25 cellular contexts compared by ENCODE assay signal in the genomic region with DNA sequence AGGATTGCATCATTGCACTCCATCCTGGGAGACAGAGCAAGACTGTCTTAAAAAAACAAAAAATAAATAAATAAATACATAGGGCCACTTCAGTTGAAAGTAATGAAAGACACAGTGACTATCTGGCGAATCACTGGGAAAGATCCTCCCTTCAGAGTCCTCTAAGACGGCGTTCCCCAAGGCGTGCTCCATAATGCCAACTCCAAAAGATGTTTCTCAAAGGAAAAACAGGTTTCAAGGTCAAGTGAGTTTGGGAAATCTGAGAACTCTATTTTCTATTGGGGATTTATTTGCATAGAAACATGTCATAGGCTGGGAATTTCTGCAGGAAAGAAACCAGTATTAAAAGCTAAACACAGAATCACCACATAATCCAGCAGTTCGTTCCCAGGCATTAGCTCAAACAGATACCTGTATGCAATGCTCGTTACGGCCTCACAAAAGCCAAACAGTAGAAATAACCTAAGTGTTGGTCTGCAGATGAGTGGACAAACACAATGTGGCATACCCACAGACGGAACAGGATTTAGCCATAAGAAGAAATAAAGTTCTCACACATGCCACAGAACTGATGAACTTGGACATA. TPM values are rescaled to one million over a fixed set of nuclear protein-coding genes. Genes with fewer than 3 reads are reported as not detected.
DNase-seq lines count a peak whose midpoint lies in the region; ATAC-seq and TF ChIP-seq lines count a peak whose summit lies in the region.
"Had no signal": no experiment of that assay in that cellular context is flagged by ENCODE, and none has a peak within 500 bp of the region (broad histone marks: within the 10 kb centered on the region; RNA-seq: fewer than 3 reads in every experiment).

No MANE protein-coding gene starts in this region.

- TF ChIP-seq EP300 in suprapubic skin (IDR thresholded peaks at IDR 0.05) = no peak

- 87% methylated on average over 8 of the region's 8 CpGs for WGBS in suprapubic skin

- intact Hi-C loops in natural killer cell (cut with micrococcal nuclease) = no loop called here
- intact Hi-C loops in tibial artery (cut with DNase I; ENCODE audit: low total_unique reads) = no loop called here

- H3K4me3 ChIP-seq in RWPE2 (ENCODE audit: severe bottlenecking) (no peak overlapping the region), suprapubic skin (no peak overlapping the region), tibial artery (no peak overlapping the region)
- H3K4me3 ChIP-seq: BLaER1, lung, transverse colon had no signal

- no peaks in the 10 kb centered on the region for H3K9me3 Mint-ChIP-seq in natural killer cell
- no peaks in the 10 kb centered on the region for H3K9me3 Mint-ChIP-seq in natural killer cell treated with Interleukin-12 subunit alpha and Interleukin-12 subunit beta and Interleukin-15 and Interleukin-18, amount 100 ng/mL, for 72 hours
- H3K9me3 Mint-ChIP-seq: activated T-cell treated with anti-CD3 and anti-CD28 coated beads, Interleukin-2, amount 50 U/mL, for 72 hours; central memory CD8-positive, alpha-beta T cell; IgD-negative memory B cell had no signal

- H3K36me3 ChIP-seq in RWPE2 (ENCODE audit: low read depth) (peaks cover 89% of the 10 kb centered on the region), suprapubic skin (peaks cover 68% of the 10 kb centered on the region), tibial artery (peaks cover 34 to 97% (median 71%) of the 10 kb centered on the region in 3 donors)

- H3K4me1 Mint-ChIP-seq in natural killer cell = peaks cover 47 to 48% of the 10 kb centered on the region in 2 donors
- peaks cover 41 to 47% of the 10 kb centered on the region in 2 donors for H3K4me1 Mint-ChIP-seq in natural killer cell treated with Interleukin-12 subunit alpha and Interleukin-12 subunit beta and Interleukin-15 and Interleukin-18, amount 100 ng/mL, for 72 hours (ENCODE audit: low read depth in 2 of 2)

- peak overlapping the region; percentile 2 for H3K4me3 Mint-ChIP-seq in natural killer cell
- no peak overlapping the region for H3K4me3 Mint-ChIP-seq in natural killer cell treated with Interleukin-12 subunit alpha and Interleukin-12 subunit beta and Interleukin-15 and Interleukin-18, amount 100 ng/mL, for 72 hours
- H3K4me3 Mint-ChIP-seq: activated CD4-positive, alpha-beta T cell treated with anti-CD3 and anti-CD28 coated beads for 36 hours; activated T-cell treated with anti-CD3 and anti-CD28 coated beads, Interleukin-2, amount 50 U/mL, for 72 hours; central memory CD8-positive, alpha-beta T cell had no signal

- ATAC-seq in natural killer cell = no peak
- no peak for ATAC-seq in natural killer cell treated with Interleukin-12 subunit alpha and Interleukin-12 subunit beta and Interleukin-15 and Interleukin-18, amount 100 ng/mL, for 72 hours
- ATAC-seq in RWPE2 (ENCODE audit: low read depth) = peak; percentile 56; the same call in 2 of the 3 replicates
- ATAC-seq: activated CD4-positive, alpha-beta T cell treated with anti-CD3 and anti-CD28 coated beads for 36 hours; activated T-cell treated with anti-CD3 and anti-CD28 coated beads, Interleukin-2, amount 50 U/mL, for 72 hours had no signal

- H3K4me1 ChIP-seq in RWPE2 (ENCODE audit: insufficient read depth, poor library complexity, severe bottlenecking) (peaks cover 3% of the 10 kb centered on the region), suprapubic skin (no peaks in the 10 kb centered on the region), tibial artery (no peaks in the 10 kb centered on the region)

- no peak for DNase-seq in natural killer cell
- no peak for DNase-seq in natural killer cell treated with Interleukin-12 subunit alpha and Interleukin-12 subunit beta and Interleukin-15 and Interleukin-18, amount 100 ng/mL, for 72 hours (ENCODE audit: low spot score)
- DNase-seq in RWPE2 (ENCODE audit: low spot score) = no peak
- DNase-seq in fibroblast of peridontal ligament (ENCODE audit: extremely low read depth) = peak; percentile 51
- no peak for DNase-seq in suprapubic skin (ENCODE audit: low spot score in 2 of 2)
- DNase-seq in tibial artery = no peak
- no peak for DNase-seq in CD1c-positive myeloid dendritic cell (ENCODE audit: extremely low spot score)
- DNase-seq in activated gamma-delta T cell treated with Interleukin-2 at 50 U/mL for 16 hours = no peak
- DNase-seq: activated CD4-positive, alpha-beta T cell treated with anti-CD3 and anti-CD28 coated beads for 36 hours; activated naive CD4-positive, alpha-beta T cell treated with anti-CD3 and anti-CD28 coated beads, Interleukin-2, amount 50 U/mL, for 16 hours; activated T-cell treated with anti-CD3 and anti-CD28 coated beads, Interleukin-2, amount 50 U/mL, for 72 hours; aorta; foreskin melanocyte; hippocampal formation; NCI-H82; OCI-M1; SHP77 treated with DMSO at 0.1 percent for 48 hours; small intestine; stimulated activated naive CD4-positive, alpha-beta T cell treated with Interleukin-2 at 50 U/mL for 16 hours; transverse colon had no signal

- peaks cover 3% of the 10 kb centered on the region for H3K36me3 Mint-ChIP-seq in natural killer cell
- peaks cover 15% of the 10 kb centered on the region for H3K36me3 Mint-ChIP-seq in natural killer cell treated with Interleukin-12 subunit alpha and Interleukin-12 subunit beta and Interleukin-15 and Interleukin-18, amount 100 ng/mL, for 72 hours

- H3K27ac ChIP-seq in RWPE2 (ENCODE audit: poor library complexity, severe bottlenecking) = no peak overlapping the region
- H3K27ac ChIP-seq in suprapubic skin = no peak overlapping the region
- no peak overlapping the region for H3K27ac ChIP-seq in tibial artery
- H3K27ac ChIP-seq: BLaER1, neutrophil, transverse colon had no signal

- H3K27me3 Mint-ChIP-seq in natural killer cell (ENCODE audit: low read depth in 2 of 2) = no peaks in the 10 kb centered on the region
- H3K27me3 Mint-ChIP-seq in natural killer cell treated with Interleukin-12 subunit alpha and Interleukin-12 subunit beta and Interleukin-15 and Interleukin-18, amount 100 ng/mL, for 72 hours = no peaks in the 10 kb centered on the region
- H3K27me3 Mint-ChIP-seq: activated CD4-positive, alpha-beta T cell treated with anti-CD3 and anti-CD28 coated beads for 36 hours; central memory CD8-positive, alpha-beta T cell; IgD-negative memory B cell had no signal

- H3K27me3 ChIP-seq in RWPE2 (ENCODE audit: insufficient read depth, poor library complexity, severe bottlenecking) (no peaks in the 10 kb centered on the region), suprapubic skin (no peaks in the 10 kb centered on the region), tibial artery (no peaks in the 10 kb centered on the region)
- H3K27me3 ChIP-seq: BLaER1, neutrophil, transverse colon had no signal

- no peaks in the 10 kb centered on the region for H3K9me3 ChIP-seq in RWPE2 (ENCODE audit: severe bottlenecking)
- H3K9me3 ChIP-seq in suprapubic skin = no peaks in the 10 kb centered on the region
- no peaks in the 10 kb centered on the region for H3K9me3 ChIP-seq in tibial artery
- H3K9me3 ChIP-seq: BLaER1, neutrophil, transverse colon had no signal

- H3K27ac Mint-ChIP-seq in natural killer cell = peak overlapping the region in 1 of 2 donors; percentile 14
- no peak overlapping the region for H3K27ac Mint-ChIP-seq in natural killer cell treated with Interleukin-12 subunit alpha and Interleukin-12 subunit beta and Interleukin-15 and Interleukin-18, amount 100 ng/mL, for 72 hours
- H3K27ac Mint-ChIP-seq: activated CD4-positive, alpha-beta T cell treated with anti-CD3 and anti-CD28 coated beads for 36 hours; activated T-cell treated with anti-CD3 and anti-CD28 coated beads, Interleukin-2, amount 50 U/mL, for 72 hours; IgD-negative memory B cell had no signal

- TF ChIP-seq POLR2A in suprapubic skin (IDR thresholded peaks at IDR 0.05) = no peak

- TF ChIP-seq CTCF in natural killer cell (IDR thresholded peaks at IDR 0.05) (no peak), RWPE2 (IDR thresholded peaks at IDR 0.05; ENCODE audit: poor library complexity, severe bottlenecking) (no peak), suprapubic skin (IDR thresholded peaks at IDR 0.05) (no peak), tibial artery (IDR thresholded peaks at IDR 0.05) (no peak)

RNA-seq across cellular contexts. Expression of gene KLHDC4, which starts 7.9 kb away (rescaled TPM):
- total RNA-seq in natural killer cell (100 to 1,000 TPM; 210 to 311 (median 210) TPM), suprapubic skin (100 to 1,000 TPM in 1 of 4 donors, 10 to 100 TPM in 3; 26.6 to 104 (median 30.1) TPM)
- 100 to 1,000 TPM in 1 of 2 donors, 10 to 100 TPM in 1; 71.0 to 188 TPM for total RNA-seq in natural killer cell treated with Interleukin-12 subunit alpha and Interleukin-12 subunit beta and Interleukin-15 and Interleukin-18, amount 100 ng/mL, for 72 hours
